ENCODE assay signal across 8 cellular contexts in genomic region chr19:51594774-51595109, GRCh38. TPM values are rescaled to one million over a fixed set of nuclear protein-coding genes. Genes with fewer than 3 reads are reported as not detected.
DNase-seq lines count a peak whose midpoint lies in the region; ATAC-seq and TF ChIP-seq lines count a peak whose summit lies in the region.

No MANE protein-coding gene starts in this region.

- no peak overlapping the region for H2AK5ac ChIP-seq in mesendoderm (ENCODE audit: low read length)

- no peak overlapping the region for H3K18ac ChIP-seq in mesendoderm (ENCODE audit: low read length)

- ATAC-seq in HG03196 (IDR thresholded peaks at IDR 0.05; ENCODE audit: unreplicated experiment) (peak; percentile 7), GM21576 (IDR thresholded peaks at IDR 0.05; ENCODE audit: unreplicated experiment) (no peak), HG03521 (IDR thresholded peaks at IDR 0.05; ENCODE audit: unreplicated experiment) (no peak)

- H3K27me3 ChIP-seq in AG04450 (ENCODE audit: control insufficient read depth, insufficient read depth, low read length) (no peaks in the 10 kb centered on the region), mammary epithelial cell (ENCODE audit: insufficient read depth, low read length) (no peaks in the 10 kb centered on the region), mesendoderm (ENCODE audit: insufficient read depth, low read length, poor library complexity) (no peaks in the 10 kb centered on the region)

- POLR2A ChIA-PET in AG04450 (lab: Yijun Ruan, JAX): interaction anchor here (1.3 kb wide), 2 partner anchors 24 to 94 kb away, joined by 5 read pairs; partner anchors contain the start of gene ZNF175

- in situ Hi-C loops in mammary epithelial cell (cut with MboI; ENCODE audit: low sequenced_read_pairs in 2 of 2): no loop called here

- H3K9me3 ChIP-seq in AG04450 (ENCODE audit: control insufficient read depth, insufficient read depth, low read length) (peaks cover 8% of the 10 kb centered on the region; the same call in 1 of the 2 replicates), mammary epithelial cell (replicated peaks; ENCODE audit: insufficient read depth, low read length) (no peaks in the 10 kb centered on the region)

- CTCF ChIA-PET in AG04450 (lab: Charles Lee) (interaction anchor here (0.7 to 1.9 kb wide), 2 partner anchors 173 to 183 kb away, joined by 3 to 8 read pairs; no protein-coding TSS in a partner anchor), mammary epithelial cell (lab: Charles Lee; ENCODE audit: low non-redundant PET) (interaction anchor here (0.6 kb wide), 1 partner anchor 13 kb away, joined by 3 read pairs; no protein-coding TSS in a partner anchor)

- no peak for DNase-seq in AG04450 (ENCODE audit: low read depth, low spot score)
- DNase-seq in mammary epithelial cell: no peak
- DNase-seq in mesendoderm: no peak
- no peak for DNase-seq in DMS79 (lab: John Stamatoyannopoulos, UW)
- no peak for DNase-seq in activated CD4-positive, alpha-beta T cell treated with anti-CD3 and anti-CD28 coated beads, Interleukin-2, amount 50 U/mL, for 48 hours

- H3K4me3 ChIP-seq in AG04450 (ENCODE audit: low read depth, low read length) (peak overlapping the region; percentile 83), mammary epithelial cell (replicated peaks in 1 of 3; ENCODE audit: insufficient read depth in 1 of 3, low read depth in 2 of 3, low read length in 3 of 3) (peak overlapping the region; percentile 40 to 70 (median 52)), mesendoderm (ENCODE audit: low read length) (peak overlapping the region; percentile 1)

- H3K4me1 ChIP-seq in mammary epithelial cell (ENCODE audit: insufficient read depth, low read length) (peaks cover 3% of the 10 kb centered on the region), mesendoderm (ENCODE audit: control insufficient read depth, low read depth, low read length) (no peaks in the 10 kb centered on the region)

- H3K4me2 ChIP-seq in mammary epithelial cell (ENCODE audit: insufficient read depth, low read depth, low read length) (peak overlapping the region; percentile 72), mesendoderm (ENCODE audit: low read length) (peak overlapping the region; percentile 10)

- peak overlapping the region; percentile 21 for H3K27ac ChIP-seq in AG04450 (ENCODE audit: low read depth, low read length)
- no peak overlapping the region for H3K27ac ChIP-seq in mammary epithelial cell (ENCODE audit: insufficient read depth, low read depth, low read length)
- H3K27ac ChIP-seq in mesendoderm (ENCODE audit: low read depth, low read length): no peak overlapping the region

- no peaks in the 10 kb centered on the region for H3K79me1 ChIP-seq in mesendoderm (ENCODE audit: low read length)

- no TSS peak for BruUV-seq in mammary epithelial cell (replicated peaks; lab: Mats Ljungman, UMichigan)

- no peaks in the 10 kb centered on the region for H4K20me1 ChIP-seq in mammary epithelial cell (ENCODE audit: insufficient read depth, low read length)

- 0% methylated on average over 5 of the region's 6 CpGs for WGBS in mammary epithelial cell (ENCODE audit: low coverage, missing lambda C conversion rate)
- no CpG with 5 or more reads among the region's 6 CpGs for WGBS in mesendoderm (ENCODE audit: extremely low coverage, insufficient coverage, low lambda C conversion rate)

- no peak overlapping the region for H4K8ac ChIP-seq in mesendoderm (ENCODE audit: low read depth, low read length)

- no peak overlapping the region for H3K4ac ChIP-seq in mesendoderm (ENCODE audit: low read depth, low read length)

- intact Hi-C loops in mammary epithelial cell (cut with micrococcal nuclease): loop anchor here (1.0 to 5.0 kb wide), 2 partner anchors 23 to 63 kb away; partner anchors contain the start of gene ZNF175

- H3K23ac ChIP-seq in mesendoderm (ENCODE audit: low read length): no peak overlapping the region

- H2BK120ac ChIP-seq in mesendoderm (ENCODE audit: low read depth, low read length): no peak overlapping the region

- peak overlapping the region; percentile 78 for H3K56ac ChIP-seq in mesendoderm (ENCODE audit: low read length)

- H3K79me2 ChIP-seq in mammary epithelial cell (ENCODE audit: insufficient read depth, low read length) (no peaks in the 10 kb centered on the region), mesendoderm (ENCODE audit: control insufficient read depth, insufficient read depth, low read length) (no peaks in the 10 kb centered on the region)

- H4K5ac ChIP-seq in mesendoderm (ENCODE audit: low read length): no peak overlapping the region

- dilution Hi-C loops in mammary epithelial cell (cut with HindIII; ENCODE audit: low sequenced_read_pairs): loop anchor here (5.0 kb wide), 1 partner anchor 88 kb away; no protein-coding TSS in a partner anchor

- no peak overlapping the region for H2BK5ac ChIP-seq in mesendoderm (ENCODE audit: low read length)

- H3K36me3 ChIP-seq in mammary epithelial cell (ENCODE audit: insufficient read depth, low read length): no peaks in the 10 kb centered on the region
- H3K36me3 ChIP-seq in mesendoderm (ENCODE audit: control insufficient read depth, insufficient read depth, low read length): no peaks in the 10 kb centered on the region

- TF ChIP-seq CTCF in AG04450 (IDR thresholded peaks at IDR 0.05; ENCODE audit: low read depth, low read length): no peak
- no peak for TF ChIP-seq CTCF in mammary epithelial cell (conservative IDR thresholded peaks at IDR 0.05 in 1 of 2, IDR thresholded peaks at IDR 0.05 in 1 of 2; ENCODE audit: extremely low read depth in 1 of 2, insufficient read depth in 1 of 2, low read depth in 1 of 2, low read length in 2 of 2)

- H2AFZ ChIP-seq in mammary epithelial cell (ENCODE audit: low read depth, low read length): peak overlapping the region; percentile 92

- no peak overlapping the region for H2BK15ac ChIP-seq in mesendoderm (replicated peaks; ENCODE audit: low read depth)

- H3K9ac ChIP-seq in mammary epithelial cell (ENCODE audit: insufficient read depth, low read length) (no peak overlapping the region), mesendoderm (ENCODE audit: low read length) (peak overlapping the region; percentile 18)

RNA-seq across cellular contexts. Expression of gene ZNF175, which starts 23.7 kb away (rescaled TPM):
- 4.8 and 6.4 TPM in 2 replicates for polyA plus RNA-seq in AG04450 (2011; rRNA removed)
- polyA minus RNA-seq in AG04450 (2011; rRNA and poly(A)+ RNA removed): 10.3 and 14.0 TPM in 2 replicates
- total RNA-seq in mammary epithelial cell: 1 to 10 TPM; 4.8 to 6.9 TPM
- 1.8 TPM for polyA plus RNA-seq in mammary epithelial cell
- polyA minus RNA-seq in mammary epithelial cell: 8.4 TPM
- polyA plus RNA-seq in mesendoderm (2013, experiment 1 of 2): 3.4 TPM
- polyA plus RNA-seq in mesendoderm (2013, experiment 2 of 2): 3.2 TPM

RNA-seq across cellular contexts. Expression of gene SIGLEC5, which starts 35.5 kb away (rescaled TPM):
- not detected in 2 replicates for polyA plus RNA-seq in AG04450 (2011; rRNA removed)
- polyA minus RNA-seq in AG04450 (2011; rRNA and poly(A)+ RNA removed): not detected in 2 replicates
- not detected for total RNA-seq in mammary epithelial cell
- polyA plus RNA-seq in mammary epithelial cell: not detected
- not detected for polyA minus RNA-seq in mammary epithelial cell
- not detected for polyA plus RNA-seq in mesendoderm (2013, experiment 1 of 2)
- polyA plus RNA-seq in mesendoderm (2013, experiment 2 of 2): not detected

RNA-seq across cellular contexts. Expression of gene SIGLEC14, which starts 51.9 kb away (rescaled TPM):
- polyA plus RNA-seq in AG04450 (2011; rRNA removed): not detected in 2 replicates
- not detected in 2 replicates for polyA minus RNA-seq in AG04450 (2011; rRNA and poly(A)+ RNA removed)
- not detected for total RNA-seq in mammary epithelial cell
- polyA plus RNA-seq in mammary epithelial cell: 0.03 TPM
- not detected for polyA minus RNA-seq in mammary epithelial cell
- polyA plus RNA-seq in mesendoderm (2013, experiment 1 of 2): 0.01 TPM
- 0.03 TPM for polyA plus RNA-seq in mesendoderm (2013, experiment 2 of 2)

Comparison
In these comparisons a context has a peak if more than half of its experiments do, and no peak if none do; other contexts are left out.
1. H3K4me3 ChIP-seq: peak in every context shown above with its lines; median percentile 83 in AG04450; 52 in mammary epithelial cell; 1 in mesendoderm.